In the genomic region with DNA sequence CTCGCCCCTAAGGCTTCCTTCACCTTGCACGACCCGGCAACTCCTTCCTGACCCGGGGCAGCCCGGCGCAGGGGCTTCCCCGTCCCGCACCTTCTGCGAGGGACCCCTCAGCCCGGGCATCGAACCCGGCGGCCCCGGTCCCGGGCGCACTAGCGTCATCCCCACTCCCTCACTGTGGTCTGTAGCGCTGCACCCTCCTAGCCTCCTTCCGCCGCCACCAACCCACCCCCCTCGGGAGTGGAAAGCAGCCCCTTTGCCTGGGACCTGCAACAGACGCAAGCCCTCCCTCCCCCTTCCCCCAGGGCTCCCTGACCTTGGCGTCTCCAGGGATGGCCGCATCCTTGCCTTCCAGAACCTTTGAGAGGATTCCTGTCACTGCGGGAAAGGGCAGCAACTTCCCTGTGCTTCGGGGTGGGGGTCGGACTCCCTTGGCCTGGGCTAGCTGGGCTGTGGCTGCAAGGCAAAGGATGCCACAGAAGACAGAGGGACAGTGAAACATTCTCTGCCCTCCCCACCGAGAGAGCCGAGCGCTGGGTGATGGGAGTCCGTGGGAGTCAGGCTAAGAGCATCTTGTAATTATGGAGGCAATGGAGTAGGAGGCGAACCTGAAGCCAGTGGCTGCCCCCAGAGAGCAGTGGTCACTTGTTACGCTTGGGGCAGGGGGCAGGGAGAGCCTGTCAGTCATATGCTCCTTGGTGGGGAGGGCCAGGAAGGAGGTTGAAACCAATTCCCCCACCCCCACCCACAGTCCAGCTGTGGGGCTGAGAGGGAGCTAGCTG, we compare ENCODE assay signal across 7 cellular contexts. TPM values are rescaled to one million over a fixed set of nuclear protein-coding genes. Genes with fewer than 3 reads are reported as not detected.
DNase-seq lines count a peak whose midpoint lies in the region; ATAC-seq lines count a peak whose summit lies in the region.

No MANE protein-coding gene starts in this region.

- intact Hi-C loops in naive thymus-derived CD4-positive, alpha-beta T cell (cut with micrococcal nuclease), result no loop called here

- peak; percentile 39 for ATAC-seq in naive thymus-derived CD4-positive, alpha-beta T cell
- ATAC-seq in GM18909 (IDR thresholded peaks at IDR 0.05; ENCODE audit: poor library complexity, unreplicated experiment) (no peak), HG02970 (IDR thresholded peaks at IDR 0.05; ENCODE audit: low FRiP score, unreplicated experiment) (no peak)

- POLR2A ChIA-PET in naive thymus-derived CD4-positive, alpha-beta T cell (lab: Charles Lee), result no interaction called here

- H3K27me3 Mint-ChIP-seq in naive thymus-derived CD4-positive, alpha-beta T cell, result peaks cover 5 to 38% (median 15%) of the 10 kb centered on the region in 5 donors

- H3K9me3 ChIP-seq in Karpas-422 (ENCODE audit: low read length) (no peaks in the 10 kb centered on the region), duodenal mucosa (ENCODE audit: control insufficient read depth in 1 of 2, low read length in 2 of 2) (no peaks in the 10 kb centered on the region)
- H3K9me3 ChIP-seq in naive thymus-derived CD4-positive, alpha-beta T cell (ENCODE audit: control insufficient read depth in 2 of 3, low read length in 3 of 3), result no peaks in the 10 kb centered on the region

- H3K27ac Mint-ChIP-seq in naive thymus-derived CD4-positive, alpha-beta T cell, result peak overlapping the region in 1 of 9 donors; percentile 61

- H3K9ac ChIP-seq in Karpas-422 (ENCODE audit: low read length) (peak overlapping the region; percentile 62), duodenal mucosa (ENCODE audit: low read depth in 1 of 2, low read length in 2 of 2) (peak overlapping the region in 1 of 2 donors; percentile 33)

- H3K27me3 ChIP-seq in Karpas-422 (ENCODE audit: low read length) (no peaks in the 10 kb centered on the region), duodenal mucosa (ENCODE audit: control insufficient read depth in 1 of 2, insufficient read depth in 2 of 2, low read length in 2 of 2) (peaks cover 11 to 27% of the 10 kb centered on the region in 2 donors)
- H3K27me3 ChIP-seq in naive thymus-derived CD4-positive, alpha-beta T cell (ENCODE audit: control insufficient read depth in 2 of 2, insufficient read depth in 2 of 2, low read length in 2 of 2), result peaks cover 4 to 6% of the 10 kb centered on the region in 2 donors

- peaks cover 8 to 17% (median 15%) of the 10 kb centered on the region in 7 donors for H3K4me1 Mint-ChIP-seq in naive thymus-derived CD4-positive, alpha-beta T cell

- H3K27ac ChIP-seq in Karpas-422 (ENCODE audit: low read length) (no peak overlapping the region), duodenal mucosa (ENCODE audit: low read depth, low read length) (no peak overlapping the region)
- no peak overlapping the region for H3K27ac ChIP-seq in naive thymus-derived CD4-positive, alpha-beta T cell (ENCODE audit: low read depth, low read length)

- H3K9me3 Mint-ChIP-seq in naive thymus-derived CD4-positive, alpha-beta T cell, result no peaks in the 10 kb centered on the region

- peak overlapping the region; percentile 52 to 76 (median 66) for H3K4me3 Mint-ChIP-seq in naive thymus-derived CD4-positive, alpha-beta T cell

- no peaks in the 10 kb centered on the region for H4K20me1 ChIP-seq in Karpas-422 (ENCODE audit: insufficient read depth, low read depth, low read length)

- peaks cover 7% of the 10 kb centered on the region for H3K36me3 ChIP-seq in Karpas-422 (ENCODE audit: insufficient read depth, low read length)
- H3K36me3 ChIP-seq in duodenal mucosa (ENCODE audit: control insufficient read depth in 1 of 2, insufficient read depth in 2 of 2, low read length in 2 of 2), result peaks cover 10 to 29% of the 10 kb centered on the region in 2 donors
- peaks cover 8 to 34% (median 14%) of the 10 kb centered on the region in 3 experiments for H3K36me3 ChIP-seq in naive thymus-derived CD4-positive, alpha-beta T cell (ENCODE audit: control insufficient read depth in 2 of 3, insufficient read depth in 3 of 3, low read length in 3 of 3)

- no peak for DNase-seq in Karpas-422
- DNase-seq in naive thymus-derived CD4-positive, alpha-beta T cell, result no peak
- DNase-seq in AML-193 (lab: John Stamatoyannopoulos, UW), result no peak

- H3K4me1 ChIP-seq in Karpas-422 (ENCODE audit: low read length), result peaks cover 27% of the 10 kb centered on the region
- peaks cover 14 to 15% of the 10 kb centered on the region in 2 donors for H3K4me1 ChIP-seq in duodenal mucosa (ENCODE audit: control insufficient read depth in 1 of 2, insufficient read depth in 2 of 2, low read length in 2 of 2)
- H3K4me1 ChIP-seq in naive thymus-derived CD4-positive, alpha-beta T cell (ENCODE audit: control insufficient read depth in 2 of 2, insufficient read depth in 2 of 2, low read length in 2 of 2), result peaks cover 4 to 18% of the 10 kb centered on the region in 2 donors

- peak overlapping the region; percentile 67; the same call in 1 of the 2 replicates for H3K4me3 ChIP-seq in GM08714 (ENCODE audit: low read length)
- H3K4me3 ChIP-seq in Karpas-422 (ENCODE audit: low read length), result peak overlapping the region; percentile 64; the same call in 1 of the 2 replicates
- peak overlapping the region; percentile 50 to 60 for H3K4me3 ChIP-seq in duodenal mucosa (ENCODE audit: low read depth in 1 of 2, low read length in 2 of 2)
- peak overlapping the region; percentile 41 for H3K4me3 ChIP-seq in naive thymus-derived CD4-positive, alpha-beta T cell (ENCODE audit: low read length)

- no peaks in the 10 kb centered on the region for H3K79me2 ChIP-seq in Karpas-422 (ENCODE audit: low read length)

- H3K9me2 ChIP-seq in Karpas-422 (replicated peaks; ENCODE audit: insufficient read depth, low read length), result no peaks in the 10 kb centered on the region

- peak overlapping the region; percentile 62 for H3K4me2 ChIP-seq in Karpas-422 (ENCODE audit: low read depth, low read length, poor library complexity, severe bottlenecking)

- no peak overlapping the region; the same call in 1 of the 2 replicates for H2AFZ ChIP-seq in Karpas-422 (ENCODE audit: low read length)

- CTCF ChIA-PET in naive thymus-derived CD4-positive, alpha-beta T cell (lab: Charles Lee), result no interaction called here

- H3K36me3 Mint-ChIP-seq in naive thymus-derived CD4-positive, alpha-beta T cell, result peaks cover 17 to 35% (median 24%) of the 10 kb centered on the region in 5 donors

RNA-seq across cellular contexts. Expression of gene TMEM132A, which starts 0.8 kb away (rescaled TPM):
- 1.6 and 5.2 TPM in 2 replicates for total RNA-seq in Karpas-422 (2014; rRNA removed; shearing (Covaris generic); ENCODE audit: low replicate concordance)
- total RNA-seq in naive thymus-derived CD4-positive, alpha-beta T cell, result under 1 TPM in 2 of 5 experiments, not detected in 3; 0.57 to 0.58 TPM
- polyA plus RNA-seq in naive thymus-derived CD4-positive, alpha-beta T cell, result not detected

RNA-seq across cellular contexts. Expression of gene TMEM109, which starts 11.1 kb away (rescaled TPM):
- 42.3 and 44.4 TPM in 2 replicates for total RNA-seq in Karpas-422 (2014; rRNA removed; shearing (Covaris generic); ENCODE audit: low replicate concordance)
- 10 to 100 TPM; 49.8 to 99.8 (median 56.9) TPM for total RNA-seq in naive thymus-derived CD4-positive, alpha-beta T cell
- polyA plus RNA-seq in naive thymus-derived CD4-positive, alpha-beta T cell, result 100 to 1,000 TPM; 208 to 287 TPM

RNA-seq across cellular contexts. Expression of gene PRPF19, which starts 18.7 kb away (rescaled TPM):
- total RNA-seq in Karpas-422 (2014; rRNA removed; shearing (Covaris generic); ENCODE audit: low replicate concordance), result 87.2 and 109 TPM in 2 replicates
- total RNA-seq in naive thymus-derived CD4-positive, alpha-beta T cell, result 100 to 1,000 TPM in 1 of 5 experiments, 10 to 100 TPM in 4; 72.8 to 139 (median 85.6) TPM
- polyA plus RNA-seq in naive thymus-derived CD4-positive, alpha-beta T cell, result 10 to 100 TPM; 17.9 to 20.0 TPM

RNA-seq across cellular contexts. Expression of gene SLC15A3, which starts 26.9 kb away (rescaled TPM):
- 49.5 and 64.7 TPM in 2 replicates for total RNA-seq in Karpas-422 (2014; rRNA removed; shearing (Covaris generic); ENCODE audit: low replicate concordance)
- total RNA-seq in naive thymus-derived CD4-positive, alpha-beta T cell, result 100 to 1,000 TPM in 1 of 5 experiments, 10 to 100 TPM in 3, 1 to 10 TPM in 1; 2.9 to 101 (median 10.8) TPM
- 1 to 10 TPM in 1 of 2 donors, under 1 TPM in 1; 0.85 to 2.6 TPM for polyA plus RNA-seq in naive thymus-derived CD4-positive, alpha-beta T cell

RNA-seq across cellular contexts. Expression of gene CD6, which starts 46.4 kb away (rescaled TPM):
- total RNA-seq in Karpas-422 (2014; rRNA removed; shearing (Covaris generic); ENCODE audit: low replicate concordance), result not detected in 2 replicates
- total RNA-seq in naive thymus-derived CD4-positive, alpha-beta T cell, result 100 to 1,000 TPM; 361 to 653 (median 430) TPM
- polyA plus RNA-seq in naive thymus-derived CD4-positive, alpha-beta T cell, result 100 to 1,000 TPM; 195 to 303 TPM
